ENCODE assay signal across 11 cellular contexts in the genomic region with DNA sequence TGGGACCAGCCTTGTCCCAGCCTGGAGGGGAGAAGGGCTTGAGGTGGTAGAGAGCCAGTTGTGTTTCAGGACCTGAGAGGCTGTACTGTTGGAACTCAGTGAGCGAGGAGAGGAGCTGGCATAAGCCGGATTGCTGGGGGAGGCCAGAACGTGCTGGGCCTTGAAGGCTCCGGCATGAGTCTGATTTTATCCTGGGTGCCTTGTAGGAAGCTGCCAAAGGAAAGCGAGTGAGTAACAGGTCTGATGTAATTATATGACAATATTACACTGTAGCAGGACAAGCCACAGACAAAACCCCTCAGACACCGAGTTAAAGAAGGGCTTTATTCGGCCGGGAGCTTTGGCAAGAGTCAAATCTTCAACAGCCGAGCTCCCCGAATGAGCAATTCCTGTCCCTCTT. TPM values are rescaled to one million over a fixed set of nuclear protein-coding genes. Genes with fewer than 3 reads are reported as not detected.
A peak's percentile ranks its signal among the peaks of the same experiment; 100 is the strongest.
DNase-seq lines count a peak whose midpoint lies in the region; ATAC-seq, FAIRE-seq and TF ChIP-seq lines count a peak whose summit lies in the region.
"Had no signal": no experiment of that assay in that cellular context is flagged by ENCODE, and none has a peak within 500 bp of the region (broad histone marks: within the 10 kb centered on the region; RNA-seq: fewer than 3 reads in every experiment).

No MANE protein-coding gene starts in this region.

- TF ChIP-seq POLR2A in vagina (IDR thresholded peaks at IDR 0.05) (no peak), GM12891 (IDR thresholded peaks at IDR 0.05; ENCODE audit: low read depth, low read length) (no peak)

- no peaks in the 10 kb centered on the region for H3K27me3 Mint-ChIP-seq in endodermal cell (ENCODE audit: insufficient read depth)
- H3K27me3 Mint-ChIP-seq: activated CD4-positive, alpha-beta T cell treated with anti-CD3 and anti-CD28 coated beads, Interleukin-2, amount 10 ng/mL, durations not matched to agents 7 days and 5 days had no signal

- no peaks in the 10 kb centered on the region for H3K27me3 ChIP-seq in endodermal cell (ENCODE audit: control insufficient read depth, insufficient read depth, low read length, poor library complexity, severe bottlenecking)
- no peaks in the 10 kb centered on the region for H3K27me3 ChIP-seq in vagina

- H3K4me3 ChIP-seq in AG10803 (ENCODE audit: low read length) = no peak overlapping the region
- H3K4me3 ChIP-seq in endodermal cell (ENCODE audit: low read length) = no peak overlapping the region
- no peak overlapping the region for H3K4me3 ChIP-seq in mucosa of descending colon
- no peak overlapping the region for H3K4me3 ChIP-seq in vagina

- H3K36me3 ChIP-seq in endodermal cell (ENCODE audit: control insufficient read depth, insufficient read depth, low read length) = peaks cover 31% of the 10 kb centered on the region
- H3K36me3 ChIP-seq in mucosa of descending colon (ENCODE audit: low read depth) = no peaks in the 10 kb centered on the region
- H3K36me3 ChIP-seq in vagina = no peaks in the 10 kb centered on the region

- no peak overlapping the region for H3K4me3 Mint-ChIP-seq in endodermal cell
- H3K4me3 Mint-ChIP-seq: activated CD4-positive, alpha-beta T cell treated with anti-CD3 and anti-CD28 coated beads, Interleukin-2, amount 10 ng/mL, durations not matched to agents 7 days and 5 days had no signal

- H3K4me1 ChIP-seq in endodermal cell (ENCODE audit: control insufficient read depth, insufficient read depth, low read length) = peaks cover 15% of the 10 kb centered on the region
- peaks cover 5% of the 10 kb centered on the region for H3K4me1 ChIP-seq in mucosa of descending colon (ENCODE audit: low read depth)
- H3K4me1 ChIP-seq in vagina = peaks cover 21% of the 10 kb centered on the region

- ATAC-seq in mucosa of descending colon = peak; percentile 16
- ATAC-seq in HG03439 (IDR thresholded peaks at IDR 0.05; ENCODE audit: unreplicated experiment) = no peak

- H3K4me1 Mint-ChIP-seq in endodermal cell = peaks cover 54% of the 10 kb centered on the region

- no peak overlapping the region for H3K9ac ChIP-seq in endodermal cell (ENCODE audit: extremely low read depth, low read length, poor library complexity, severe bottlenecking)

- H3K27ac Mint-ChIP-seq in endodermal cell = peak overlapping the region; percentile 57
- H3K27ac Mint-ChIP-seq: activated CD4-positive, alpha-beta T cell treated with anti-CD3 and anti-CD28 coated beads, Interleukin-2, amount 10 ng/mL, durations not matched to agents 7 days and 5 days had no signal

- 90 to 91% methylated on average over 6 to 9 of the region's 10 CpGs for WGBS in endodermal cell (ENCODE audit: insufficient coverage in 1 of 2, insufficient read length in 1 of 2), 2 experiments

- H3K9me3 Mint-ChIP-seq in endodermal cell = no peaks in the 10 kb centered on the region

- peaks cover 41% of the 10 kb centered on the region for H3K36me3 Mint-ChIP-seq in endodermal cell (ENCODE audit: low read depth)

- no peaks in the 10 kb centered on the region for H3K9me3 ChIP-seq in endodermal cell (ENCODE audit: control insufficient read depth, low read length)
- H3K9me3 ChIP-seq in mucosa of descending colon = no peaks in the 10 kb centered on the region
- no peaks in the 10 kb centered on the region for H3K9me3 ChIP-seq in vagina

- intact Hi-C loops in mucosa of descending colon (cut with DNase I, micrococcal nuclease) = no loop called here
- intact Hi-C loops in vagina (cut with DNase I) = no loop called here

- H3K27ac ChIP-seq in endodermal cell (ENCODE audit: low read depth, low read length) = peak overlapping the region; percentile 57
- H3K27ac ChIP-seq in vagina = no peak overlapping the region

- no peak for TF ChIP-seq CTCF in AG10803 (conservative IDR thresholded peaks at IDR 0.05; ENCODE audit: low read length)
- TF ChIP-seq CTCF in endodermal cell (conservative IDR thresholded peaks at IDR 0.05) = no peak
- TF ChIP-seq CTCF in mucosa of descending colon (IDR thresholded peaks at IDR 0.05) = no peak
- no peak for TF ChIP-seq CTCF in vagina (IDR thresholded peaks at IDR 0.05)

- DNase-seq in AG10803 (ENCODE audit: low read depth) (peak; percentile 82), MV-4-11 (lab: John Stamatoyannopoulos, UW) (peak; percentile 66), endodermal cell (no peak), mucosa of descending colon (no peak), vagina (ENCODE audit: extremely low spot score in 2 of 2) (no peak), GM12891 (ENCODE audit: insufficient read length, low spot score) (no peak), SW 1271 (lab: John Stamatoyannopoulos, UW) (no peak)
- DNase-seq: activated CD4-positive, alpha-beta T cell treated with anti-CD3 and anti-CD28 coated beads, Interleukin-2, amount 10 ng/mL, durations not matched to agents 7 days and 5 days; central memory CD4-positive, alpha-beta T cell; NCI-H1417 treated with DMSO at 0.1 percent for 48 hours had no signal

- no peak for FAIRE-seq in GM12891 (lab: Jason Lieb, UNC)

TF ChIP-seq in GM12891, 5 proteins besides CTCF, POLR2A, EP300 and RAD21:
- TF ChIP-seq SPI1 (IDR thresholded peaks at IDR 0.05; ENCODE audit: low read depth, low read length) = no peak
- no peak for TF ChIP-seq POLR2AphosphoS5 (IDR thresholded peaks at IDR 0.05; ENCODE audit: low read depth, low read length)
- no peak for TF ChIP-seq TAF1 (IDR thresholded peaks at IDR 0.05; ENCODE audit: low read depth, low read length)
- TF ChIP-seq POU2F2 (IDR thresholded peaks at IDR 0.05; ENCODE audit: low read depth, low read length) = no peak
- no peak for TF ChIP-seq PAX5 (IDR thresholded peaks at IDR 0.05; ENCODE audit: insufficient read depth, low read length, severe bottlenecking)

RNA-seq across cellular contexts. Expression of a gene that starts 17.2 kb away (rescaled TPM):
- total RNA-seq in endodermal cell (10 to 100 TPM; 79.4 to 97.7 TPM), mucosa of descending colon (100 to 1,000 TPM in 1 of 3 donors, 10 to 100 TPM in 2; 68.8 to 105 (median 99.5) TPM), vagina (58.7 TPM)
- polyA plus RNA-seq in endodermal cell (2013, experiment 1 of 2) = 62.5 TPM
- 49.7 TPM for polyA plus RNA-seq in endodermal cell (2013, experiment 2 of 2)
- 17.8 TPM for polyA plus RNA-seq in GM12891 (2012; ENCODE audit: low read depth, missing spikeins)

RNA-seq across cellular contexts. Expression of a gene that starts 32.2 kb away (rescaled TPM):
- total RNA-seq in endodermal cell = 10 to 100 TPM; 82.0 to 83.5 TPM
- polyA plus RNA-seq in endodermal cell (2013, experiment 1 of 2) = 63.9 TPM
- polyA plus RNA-seq in endodermal cell (2013, experiment 2 of 2) = 63.6 TPM
- total RNA-seq in mucosa of descending colon = 10 to 100 TPM; 52.3 to 64.3 (median 55.3) TPM
- total RNA-seq in vagina = 72.9 TPM
- 31.2 TPM for polyA plus RNA-seq in GM12891 (2012; ENCODE audit: low read depth, missing spikeins)

Comparison
In these comparisons a context has a peak if more than half of its experiments do, and no peak if none do; other contexts are left out.
1. DNase-seq: peak in AG10803 (single experiment) and MV-4-11 (single experiment); none in endodermal cell (single experiment), mucosa of descending colon (0 of 3), vagina (0 of 2), GM12891 (single experiment) and SW 1271 (0 of 2).